Comparison of ENCODE assay signal across 1 cellular context in genomic region chr13:98446234-98446621, GRCh38.
TF ChIP-seq lines count a peak whose summit lies in the region.

No MANE protein-coding gene starts in this region.

TF ChIP-seq in GM12878, 131 proteins besides CTCF, POLR2A, EP300 and RAD21:
- no peak for TF ChIP-seq BRCA1 (IDR thresholded peaks at IDR 0.05; ENCODE audit: low read depth, low read length)
- TF ChIP-seq CBX3 (IDR thresholded peaks at IDR 0.05; ENCODE audit: borderline replicate concordance, low read depth), result no peak
- no peak for TF ChIP-seq SIX5 (IDR thresholded peaks at IDR 0.05; ENCODE audit: low read depth, low read length, severe bottlenecking)
- TF ChIP-seq MXI1 (IDR thresholded peaks at IDR 0.05; ENCODE audit: low read depth, low read length), result no peak
- no peak for TF ChIP-seq ZBTB40 (IDR thresholded peaks at IDR 0.05; ENCODE audit: borderline replicate concordance)
- TF ChIP-seq BCL3 (IDR thresholded peaks at IDR 0.05; ENCODE audit: borderline replicate concordance, insufficient read depth, low read depth, low read length, poor library complexity, severe bottlenecking), result no peak
- TF ChIP-seq GABPA (IDR thresholded peaks at IDR 0.05; ENCODE audit: low read depth), result no peak
- TF ChIP-seq WRNIP1 (IDR thresholded peaks at IDR 0.05; ENCODE audit: borderline replicate concordance, low read depth, low read length), result no peak
TF ChIP-seq in GM12878: peak in this region for 0.
